1 cellular context compared by ENCODE assay signal in the genomic region with DNA sequence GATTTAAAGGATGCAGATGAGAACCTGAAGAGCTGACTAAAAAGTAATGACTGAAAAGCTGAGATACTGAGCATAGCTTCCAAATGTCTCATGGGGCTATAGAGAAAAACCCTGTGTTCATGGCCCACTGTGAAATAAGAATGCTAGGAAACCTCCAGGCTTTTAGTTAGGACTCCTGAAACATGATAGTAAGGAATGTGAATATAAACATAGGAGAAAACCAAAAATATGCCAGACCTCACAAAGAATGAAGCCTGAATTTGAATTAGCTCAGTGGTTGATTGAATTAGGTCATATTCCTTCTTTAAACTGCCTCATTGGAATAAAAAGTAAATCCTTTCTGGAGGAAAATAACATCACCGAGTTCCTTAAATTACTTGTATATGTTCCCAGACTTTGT.
TF ChIP-seq lines count a peak whose summit lies in the region.

No MANE protein-coding gene starts in this region.

TF ChIP-seq in SK-N-SH, 30 proteins besides CTCF, POLR2A, EP300 and RAD21 (continued from another document):
- TF ChIP-seq TAF1 (IDR thresholded peaks at IDR 0.05; ENCODE audit: borderline replicate concordance, low read depth, low read length) (no peak), GATA2 (CRISPR knock-in tag; IDR thresholded peaks at IDR 0.05) (no peak), RXRA (IDR thresholded peaks at IDR 0.05; ENCODE audit: borderline replicate concordance, low read depth) (no peak), NFIC (IDR thresholded peaks at IDR 0.05; ENCODE audit: borderline replicate concordance) (no peak), ELF1 (IDR thresholded peaks at IDR 0.05) (no peak), RFX5 (IDR thresholded peaks at IDR 0.05; ENCODE audit: low read length) (no peak), YY1 (IDR thresholded peaks at IDR 0.05; ENCODE audit: low read depth) (no peak), RCOR1 (IDR thresholded peaks at IDR 0.05; ENCODE audit: low read length) (no peak)
- TF ChIP-seq, protein P1, sequence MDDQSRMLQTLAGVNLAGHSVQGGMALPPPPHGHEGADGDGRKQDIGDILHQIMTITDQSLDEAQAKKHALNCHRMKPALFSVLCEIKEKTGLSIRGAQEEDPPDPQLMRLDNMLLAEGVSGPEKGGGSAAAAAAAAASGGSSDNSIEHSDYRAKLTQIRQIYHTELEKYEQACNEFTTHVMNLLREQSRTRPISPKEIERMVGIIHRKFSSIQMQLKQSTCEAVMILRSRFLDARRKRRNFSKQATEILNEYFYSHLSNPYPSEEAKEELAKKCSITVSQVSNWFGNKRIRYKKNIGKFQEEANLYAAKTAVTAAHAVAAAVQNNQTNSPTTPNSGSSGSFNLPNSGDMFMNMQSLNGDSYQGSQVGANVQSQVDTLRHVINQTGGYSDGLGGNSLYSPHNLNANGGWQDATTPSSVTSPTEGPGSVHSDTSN (IDR thresholded peaks at IDR 0.05), result no peak
- TF ChIP-seq, protein P2, sequence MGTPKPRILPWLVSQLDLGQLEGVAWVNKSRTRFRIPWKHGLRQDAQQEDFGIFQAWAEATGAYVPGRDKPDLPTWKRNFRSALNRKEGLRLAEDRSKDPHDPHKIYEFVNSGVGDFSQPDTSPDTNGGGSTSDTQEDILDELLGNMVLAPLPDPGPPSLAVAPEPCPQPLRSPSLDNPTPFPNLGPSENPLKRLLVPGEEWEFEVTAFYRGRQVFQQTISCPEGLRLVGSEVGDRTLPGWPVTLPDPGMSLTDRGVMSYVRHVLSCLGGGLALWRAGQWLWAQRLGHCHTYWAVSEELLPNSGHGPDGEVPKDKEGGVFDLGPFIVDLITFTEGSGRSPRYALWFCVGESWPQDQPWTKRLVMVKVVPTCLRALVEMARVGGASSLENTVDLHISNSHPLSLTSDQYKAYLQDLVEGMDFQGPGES (IDR thresholded peaks at IDR 0.05; ENCODE audit: low read depth, low read length), result no peak
